25 cellular contexts compared by ENCODE assay signal in the genomic region with DNA sequence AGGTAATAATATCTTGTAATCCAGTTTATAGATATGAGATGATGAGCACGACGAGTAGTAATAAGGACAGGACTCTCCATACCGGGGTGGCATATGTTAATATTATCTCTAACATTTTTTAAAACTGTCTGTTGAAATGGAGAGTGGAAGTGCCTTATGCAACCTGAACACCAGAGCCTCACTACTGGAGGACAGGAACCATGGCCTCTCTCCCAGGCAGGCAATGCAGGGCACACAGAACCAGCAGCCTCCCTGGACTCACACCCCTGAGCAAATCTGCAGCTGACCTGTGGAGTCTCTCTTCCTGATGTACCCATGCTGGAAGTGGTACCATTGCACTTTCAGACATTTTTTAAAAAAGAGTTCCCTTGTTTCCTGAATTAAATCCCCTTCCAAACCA. TPM values are rescaled to one million over a fixed set of nuclear protein-coding genes. Genes with fewer than 3 reads are reported as not detected.
DNase-seq lines count a peak whose midpoint lies in the region; ATAC-seq and TF ChIP-seq lines count a peak whose summit lies in the region.
"Had no signal": no experiment of that assay in that cellular context is flagged by ENCODE, and none has a peak within 500 bp of the region (broad histone marks: within the 10 kb centered on the region; RNA-seq: fewer than 3 reads in every experiment).

No MANE protein-coding gene starts in this region.

- peaks cover 17% of the 10 kb centered on the region for H3F3A ChIP-seq in smooth muscle cell (ENCODE audit: low read depth)

- CTCF ChIA-PET in activated CD4-positive, alpha-beta T cell treated with anti-CD3 and anti-CD28 coated beads for 36 hours (lab: Charles Lee): no interaction called here

- peak; percentile 14 for ATAC-seq in left lobe of liver
- ATAC-seq in activated CD4-positive, alpha-beta T cell treated with anti-CD3 and anti-CD28 coated beads for 36 hours: no peak
- ATAC-seq: stimulated activated effector memory CD8-positive, alpha-beta T cell treated with anti-CD3 and anti-CD28 coated beads, Interleukin-12 subunit alpha, Interleukin-12 subunit beta, amount 100 ng/mL, for 72 hours had no signal

- H3K27ac ChIP-seq in tibial artery (peak overlapping the region; percentile 30 to 53), smooth muscle cell (ENCODE audit: low read depth) (no peak overlapping the region)
- H3K27ac ChIP-seq: SK-N-MC had no signal

- H3K4me3 Mint-ChIP-seq in activated CD4-positive, alpha-beta T cell treated with anti-CD3 and anti-CD28 coated beads for 36 hours: no peak overlapping the region
- H3K4me3 Mint-ChIP-seq: brain; neural crest cell; stimulated activated effector memory CD8-positive, alpha-beta T cell treated with anti-CD3 and anti-CD28 coated beads, Interleukin-12 subunit alpha, Interleukin-12 subunit beta, amount 100 ng/mL, for 72 hours had no signal

- no peak overlapping the region for H3K9ac ChIP-seq in smooth muscle cell (ENCODE audit: low read depth)

- WGBS in smooth muscle cell (ENCODE audit: low lambda C conversion rate): 92% methylated on average over 3 of the region's 3 CpGs

- peaks cover 18% of the 10 kb centered on the region for H3K36me3 Mint-ChIP-seq in activated CD4-positive, alpha-beta T cell treated with anti-CD3 and anti-CD28 coated beads for 36 hours (ENCODE audit: low read depth)

- H3K36me3 ChIP-seq in tibial artery: peaks cover 0 to 15% (median 0%) of the 10 kb centered on the region in 3 donors
- no peaks in the 10 kb centered on the region for H3K36me3 ChIP-seq in smooth muscle cell (ENCODE audit: low read depth)

- H3K4me3 ChIP-seq in tibial artery: no peak overlapping the region
- no peak overlapping the region for H3K4me3 ChIP-seq in smooth muscle cell
- H3K4me3 ChIP-seq: SK-N-MC had no signal

- H3K4me1 ChIP-seq in tibial artery (peaks cover 0 to 20% (median 9%) of the 10 kb centered on the region in 4 donors), smooth muscle cell (ENCODE audit: low read depth) (no peaks in the 10 kb centered on the region)

- no peaks in the 10 kb centered on the region for H3K79me2 ChIP-seq in smooth muscle cell (ENCODE audit: low read depth)

- no peak overlapping the region for H2AFZ ChIP-seq in smooth muscle cell (ENCODE audit: low read depth)

- POLR2A ChIA-PET in activated CD4-positive, alpha-beta T cell treated with anti-CD3 and anti-CD28 coated beads for 36 hours (lab: Charles Lee): no interaction called here

- no peaks in the 10 kb centered on the region for H3K9me3 ChIP-seq in tibial artery
- no peaks in the 10 kb centered on the region for H3K9me3 ChIP-seq in smooth muscle cell (replicated peaks; ENCODE audit: low read depth)

- H3K27ac Mint-ChIP-seq in activated CD4-positive, alpha-beta T cell treated with anti-CD3 and anti-CD28 coated beads for 36 hours: no peak overlapping the region
- H3K27ac Mint-ChIP-seq: stimulated activated effector memory CD8-positive, alpha-beta T cell treated with anti-CD3 and anti-CD28 coated beads, Interleukin-12 subunit alpha, Interleukin-12 subunit beta, amount 100 ng/mL, for 72 hours had no signal

- H4K20me1 ChIP-seq in smooth muscle cell (ENCODE audit: low read depth): no peaks in the 10 kb centered on the region

- no peak overlapping the region for H3K4me2 ChIP-seq in smooth muscle cell

- TF ChIP-seq CTCF in tibial artery (IDR thresholded peaks at IDR 0.05) (no peak), smooth muscle cell (IDR thresholded peaks at IDR 0.05; ENCODE audit: borderline replicate concordance, insufficient read depth, poor library complexity, severe bottlenecking) (no peak)

- H3K4me1 Mint-ChIP-seq in activated CD4-positive, alpha-beta T cell treated with anti-CD3 and anti-CD28 coated beads for 36 hours: peaks cover 10% of the 10 kb centered on the region
- H3K4me1 Mint-ChIP-seq: neural crest cell had no signal

- H3K9me3 Mint-ChIP-seq in activated CD4-positive, alpha-beta T cell treated with anti-CD3 and anti-CD28 coated beads for 36 hours (ENCODE audit: low read depth): no peaks in the 10 kb centered on the region
- H3K9me3 Mint-ChIP-seq: brain; CD8-positive, alpha-beta memory T cell; neural crest cell; stimulated activated effector memory CD8-positive, alpha-beta T cell treated with anti-CD3 and anti-CD28 coated beads, Interleukin-12 subunit alpha, Interleukin-12 subunit beta, amount 100 ng/mL, for 72 hours had no signal

- no peaks in the 10 kb centered on the region for H3K27me3 Mint-ChIP-seq in activated CD4-positive, alpha-beta T cell treated with anti-CD3 and anti-CD28 coated beads for 36 hours
- H3K27me3 Mint-ChIP-seq: brain; CD8-positive, alpha-beta memory T cell had no signal

- intact Hi-C loops in tibial artery (cut with DNase I; ENCODE audit: low total_unique reads): no loop called here
- intact Hi-C loops in activated CD4-positive, alpha-beta T cell treated with anti-CD3 and anti-CD28 coated beads for 36 hours (cut with DNase I, micrococcal nuclease): no loop called here

- H3K27me3 ChIP-seq in tibial artery (no peaks in the 10 kb centered on the region), smooth muscle cell (ENCODE audit: low read depth) (no peaks in the 10 kb centered on the region)

- DNase-seq in SKM-1 treated with dmso at 0.1 percent for 144 hours (lab: John Stamatoyannopoulos, UW; ENCODE audit: unreplicated experiment): peak; percentile 47
- no peak for DNase-seq in SKM-1 (lab: John Stamatoyannopoulos, UW; ENCODE audit: unreplicated experiment)
- peak; percentile 11 for DNase-seq in NOMO-1 treated with dmso at 0.1 percent for 144 hours (lab: John Stamatoyannopoulos, UW; ENCODE audit: unreplicated experiment)
- DNase-seq in left lobe of liver (ENCODE audit: low spot score): no peak
- no peak for DNase-seq in tibial artery
- DNase-seq in activated CD4-positive, alpha-beta T cell treated with anti-CD3 and anti-CD28 coated beads for 36 hours: no peak
- no peak for DNase-seq in NCI-H2171 (lab: John Stamatoyannopoulos, UW)
- DNase-seq in smooth muscle cell (lab: John Stamatoyannopoulos, UW; ENCODE audit: unreplicated experiment): no peak
- DNase-seq: activated CD4-positive, alpha-beta T cell treated with anti-CD3 and anti-CD28 coated beads for 48 hours; activated CD8-positive, alpha-beta memory T cell treated with anti-CD3 and anti-CD28 coated beads for 24 hours; activated naive CD4-positive, alpha-beta T cell; activated T-cell treated with anti-CD3 and anti-CD28 coated beads, Interleukin-2, amount 50 U/mL, for 1 hour; CD8-positive, alpha-beta memory T cell; DMS153; mammary epithelial cell; NCI-H2029; NCI-H2227 treated with DMSO at 0.1 percent for 48 hours; NCI-H526 treated with DMSO at 0.1 percent for 48 hours; posterior cingulate gyrus; stimulated activated CD4-positive, alpha-beta T cell treated with anti-CD3 and anti-CD28 coated beads, Interleukin-4, amount 100 ng/mL, for 24 hours; T-helper 2 cell had no signal

RNA-seq across cellular contexts. Expression of a gene that starts 55.2 kb away (rescaled TPM):
- total RNA-seq in left lobe of liver (30.9 TPM), smooth muscle cell (8.6 and 10.2 TPM in 2 replicates)
- total RNA-seq in activated CD4-positive, alpha-beta T cell treated with anti-CD3 and anti-CD28 coated beads for 36 hours: 10 to 100 TPM; 23.7 to 26.8 TPM
- 9.0 and 17.2 TPM in 2 replicates for polyA plus RNA-seq in smooth muscle cell

Comparison
In these comparisons a context has a peak if more than half of its experiments do, and no peak if none do; other contexts are left out.
1. DNase-seq: peak in SKM-1 treated with dmso at 0.1 percent for 144 hours (single experiment) and NOMO-1 treated with dmso at 0.1 percent for 144 hours (single experiment); none in SKM-1 (single experiment), left lobe of liver (single experiment), tibial artery (0 of 2), activated CD4-positive, alpha-beta T cell treated with anti-CD3 and anti-CD28 coated beads for 36 hours (single experiment), NCI-H2171 (single experiment) and smooth muscle cell (single experiment).